ENCODE assay signal across 1 cellular context in genomic region chrX:24693453-24694202, GRCh38.
TF ChIP-seq lines count a peak whose summit lies in the region.

POLA1 (plus strand) TSS chrX:24693918; CDS start chrX:24693962, 44 bp downstream.

TF ChIP-seq in HepG2, 621 proteins besides CTCF, POLR2A, EP300 and RAD21 (continued from another document and continues in another):
- TF ChIP-seq FUBP1 (CRISPR knock-in tag; IDR thresholded peaks at IDR 0.05; ENCODE audit: borderline replicate concordance): no peak
- TF ChIP-seq CREBL2 (CRISPR knock-in tag; IDR thresholded peaks at IDR 0.05; ENCODE audit: borderline replicate concordance): no peak
- no peak for TF ChIP-seq LBX2 (CRISPR knock-in tag; IDR thresholded peaks at IDR 0.05; ENCODE audit: borderline replicate concordance)
- no peak for TF ChIP-seq ZNF570 (CRISPR knock-in tag; IDR thresholded peaks at IDR 0.05; ENCODE audit: borderline replicate concordance)
- TF ChIP-seq ATF6 (CRISPR knock-in tag; conservative IDR thresholded peaks at IDR 0.05): no peak
- no peak for TF ChIP-seq ZNF761 (CRISPR knock-in tag; conservative IDR thresholded peaks at IDR 0.05)
- TF ChIP-seq AHR (CRISPR knock-in tag; IDR thresholded peaks at IDR 0.05): no peak
- TF ChIP-seq ZFAT (CRISPR knock-in tag; conservative IDR thresholded peaks at IDR 0.05): no peak
- no peak for TF ChIP-seq ZNF710 (CRISPR knock-in tag; IDR thresholded peaks at IDR 0.05; ENCODE audit: borderline replicate concordance)
- no peak for TF ChIP-seq NR2F1 (CRISPR knock-in tag; IDR thresholded peaks at IDR 0.05)
- no peak for TF ChIP-seq GLI4 (CRISPR knock-in tag; IDR thresholded peaks at IDR 0.05; ENCODE audit: borderline replicate concordance)
- TF ChIP-seq HOXA5 (CRISPR knock-in tag; IDR thresholded peaks at IDR 0.05): no peak; the same call in 1 of the 2 replicates
- TF ChIP-seq DMAP1 (CRISPR knock-in tag; IDR thresholded peaks at IDR 0.05): peak; percentile 54; the same call in 1 of the 2 replicates
- TF ChIP-seq NPAS2 (CRISPR knock-in tag; IDR thresholded peaks at IDR 0.05; ENCODE audit: borderline replicate concordance): no peak
- TF ChIP-seq DBP (CRISPR knock-in tag; IDR thresholded peaks at IDR 0.05; ENCODE audit: not compliant biosample characterization): no peak
- TF ChIP-seq ZHX2 (IDR thresholded peaks at IDR 0.05; ENCODE audit: low read depth): no peak
- no peak for TF ChIP-seq ZHX2 (CRISPR knock-in tag; IDR thresholded peaks at IDR 0.05; ENCODE audit: borderline replicate concordance)
- TF ChIP-seq MAF1 (CRISPR knock-in tag; IDR thresholded peaks at IDR 0.05; ENCODE audit: borderline replicate concordance): no peak
- no peak for TF ChIP-seq KLF15 (CRISPR knock-in tag; IDR thresholded peaks at IDR 0.05; ENCODE audit: borderline replicate concordance)
- no peak for TF ChIP-seq KDM4B (CRISPR knock-in tag; IDR thresholded peaks at IDR 0.05)
- TF ChIP-seq FIP1L1 (IDR thresholded peaks at IDR 0.05; ENCODE audit: borderline replicate concordance, insufficient read depth, low read depth, low read length): no peak
- TF ChIP-seq POLR2AphosphoS2 (IDR thresholded peaks at IDR 0.05; ENCODE audit: low read depth, low read length): no peak
- TF ChIP-seq ZNF644 (CRISPR knock-in tag; IDR thresholded peaks at IDR 0.05; ENCODE audit: low read depth): no peak
- peak; percentile 56; the same call in 1 of the 2 replicates for TF ChIP-seq ZZZ3 (CRISPR knock-in tag; IDR thresholded peaks at IDR 0.05; ENCODE audit: borderline replicate concordance)
- no peak for TF ChIP-seq FOXM1 (CRISPR knock-in tag; IDR thresholded peaks at IDR 0.05)
- no peak for TF ChIP-seq ZNF691 (CRISPR knock-in tag; IDR thresholded peaks at IDR 0.05; ENCODE audit: borderline replicate concordance, low read depth)
- no peak for TF ChIP-seq MEIS1 (CRISPR knock-in tag; IDR thresholded peaks at IDR 0.05; ENCODE audit: borderline replicate concordance)
- TF ChIP-seq ZFP82 (CRISPR knock-in tag; IDR thresholded peaks at IDR 0.05; ENCODE audit: borderline replicate concordance): peak; percentile 55; the same call in 1 of the 2 replicates
- no peak; the same call in 1 of the 2 replicates for TF ChIP-seq ZNF598 (CRISPR knock-in tag; IDR thresholded peaks at IDR 0.05; ENCODE audit: borderline replicate concordance)
- peak; percentile 40; the same call in 1 of the 2 replicates for TF ChIP-seq ZNF766 (CRISPR knock-in tag; IDR thresholded peaks at IDR 0.05; ENCODE audit: borderline replicate concordance)
- TF ChIP-seq ZNF510 (CRISPR knock-in tag; IDR thresholded peaks at IDR 0.05; ENCODE audit: low read depth): no peak
- peak; percentile 60; the same call in 1 of the 2 replicates for TF ChIP-seq THRA (CRISPR knock-in tag; IDR thresholded peaks at IDR 0.05; ENCODE audit: borderline replicate concordance)
- TF ChIP-seq ZSCAN25 (CRISPR knock-in tag; IDR thresholded peaks at IDR 0.05): no peak
- TF ChIP-seq RFX1 (IDR thresholded peaks at IDR 0.05): no peak
- no peak for TF ChIP-seq RNF219 (CRISPR knock-in tag; IDR thresholded peaks at IDR 0.05)
- TF ChIP-seq ZHX1 (CRISPR knock-in tag; IDR thresholded peaks at IDR 0.05; ENCODE audit: low read depth): no peak
- TF ChIP-seq IKZF4 (CRISPR knock-in tag; IDR thresholded peaks at IDR 0.05; ENCODE audit: borderline replicate concordance, low read depth, not compliant biosample characterization): no peak
- TF ChIP-seq PLRG1 (conservative IDR thresholded peaks at IDR 0.05): no peak
- TF ChIP-seq ETV6 (CRISPR knock-in tag; conservative IDR thresholded peaks at IDR 0.05): no peak
